In the genomic region with DNA sequence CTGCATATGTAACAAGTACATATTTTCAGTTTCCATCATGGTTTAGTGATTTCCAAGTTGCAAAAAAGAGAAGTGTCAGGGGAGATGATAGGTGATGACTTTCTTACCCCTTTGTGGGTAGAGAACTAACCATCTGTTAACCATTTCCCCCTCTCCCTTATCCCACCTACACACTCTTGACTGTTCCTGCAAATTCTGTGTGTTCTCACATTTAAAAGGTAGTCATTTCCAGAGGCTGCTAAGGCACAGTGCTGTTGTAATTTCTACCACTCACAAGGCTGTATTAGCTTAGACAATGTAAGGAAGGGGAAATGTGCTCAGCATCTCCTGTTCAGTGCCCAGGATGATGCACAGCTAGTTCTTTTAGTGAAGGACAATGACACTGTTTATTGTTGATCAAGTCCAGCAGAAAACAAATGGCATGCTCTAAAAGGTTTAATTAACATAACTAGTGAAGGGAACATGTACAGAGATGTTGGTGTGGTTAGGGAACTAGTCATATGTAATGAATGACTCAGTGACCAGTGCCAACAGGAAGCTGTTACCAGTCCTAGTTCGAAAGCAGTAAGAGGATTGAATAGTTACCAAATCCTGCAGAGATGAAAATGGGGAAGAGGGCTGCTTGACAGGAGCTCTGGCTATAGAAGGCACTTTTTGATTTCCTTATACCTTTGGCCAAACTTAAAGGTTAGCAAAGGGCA, we compare ENCODE assay signal across 12 cellular contexts.
DNase-seq lines count a peak whose midpoint lies in the region; ATAC-seq and TF ChIP-seq lines count a peak whose summit lies in the region.
"Had no signal": no experiment of that assay in that cellular context is flagged by ENCODE, and none has a peak within 500 bp of the region (broad histone marks: within the 10 kb centered on the region; RNA-seq: fewer than 3 reads in every experiment).

No MANE protein-coding gene starts in this region.

- no peaks in the 10 kb centered on the region for H3K27me3 ChIP-seq in SK-N-SH (ENCODE audit: insufficient read depth)
- no peaks in the 10 kb centered on the region for H3K27me3 ChIP-seq in HAP-1 (ENCODE audit: low read depth)

- in situ Hi-C loops in HAP-1 (cut with MboI; ENCODE audit: low sequenced_read_pairs): no loop called here

- no peak overlapping the region for H3K4me2 ChIP-seq in SK-N-SH

- no peak overlapping the region for H3K9ac ChIP-seq in SK-N-SH

- no peaks in the 10 kb centered on the region for H3K9me2 ChIP-seq in SK-N-SH

- no peaks in the 10 kb centered on the region for H4K20me1 ChIP-seq in SK-N-SH (ENCODE audit: insufficient read depth)

- WGBS in SK-N-SH (ENCODE audit: low lambda C conversion rate): 23% methylated on average over 1 of the region's 1 CpG

- no peak for TF ChIP-seq RAD21 in SK-N-SH (IDR thresholded peaks at IDR 0.05; ENCODE audit: low read length)

- H3K4me3 ChIP-seq in SK-N-SH (ENCODE audit: low read depth in 2 of 2, low read length in 1 of 2) (no peak overlapping the region), HAP-1 (no peak overlapping the region)

- H3K27ac ChIP-seq in SK-N-SH (ENCODE audit: low read depth in 2 of 2, low read length in 1 of 2): no peak overlapping the region
- H3K27ac ChIP-seq: epithelial cell of prostate had no signal

- no peaks in the 10 kb centered on the region for H3K36me3 Mint-ChIP-seq in natural killer cell treated with Interleukin-12 subunit alpha and Interleukin-12 subunit beta and Interleukin-15 and Interleukin-18, amount 100 ng/mL, for 72 hours
- no peaks in the 10 kb centered on the region for H3K36me3 Mint-ChIP-seq in effector memory CD8-positive, alpha-beta T cell (ENCODE audit: insufficient read depth)

- H3K27me3 Mint-ChIP-seq in natural killer cell treated with Interleukin-12 subunit alpha and Interleukin-12 subunit beta and Interleukin-15 and Interleukin-18, amount 100 ng/mL, for 72 hours: no peaks in the 10 kb centered on the region
- H3K27me3 Mint-ChIP-seq in effector memory CD8-positive, alpha-beta T cell: no peaks in the 10 kb centered on the region

- H3K4me1 ChIP-seq in SK-N-SH (ENCODE audit: control insufficient read depth in 1 of 2, insufficient read depth in 2 of 2, low read depth in 1 of 2, low read length in 1 of 2) (no peaks in the 10 kb centered on the region), HAP-1 (no peaks in the 10 kb centered on the region)

- H3F3A ChIP-seq in SK-N-SH (replicated peaks; ENCODE audit: insufficient read depth): no peaks in the 10 kb centered on the region

- H3K4me1 Mint-ChIP-seq in natural killer cell treated with Interleukin-12 subunit alpha and Interleukin-12 subunit beta and Interleukin-15 and Interleukin-18, amount 100 ng/mL, for 72 hours (ENCODE audit: low read depth in 2 of 2): peaks cover 10 to 14% of the 10 kb centered on the region in 2 donors
- H3K4me1 Mint-ChIP-seq in effector memory CD8-positive, alpha-beta T cell (ENCODE audit: low read depth in 2 of 2): no peaks in the 10 kb centered on the region

- POLR2A ChIA-PET in SK-N-SH (lab: Yijun Ruan, JAX): no interaction called here

- H3K4me3 Mint-ChIP-seq in natural killer cell treated with Interleukin-12 subunit alpha and Interleukin-12 subunit beta and Interleukin-15 and Interleukin-18, amount 100 ng/mL, for 72 hours: peak overlapping the region; percentile 43
- no peak overlapping the region for H3K4me3 Mint-ChIP-seq in effector memory CD8-positive, alpha-beta T cell

- TF ChIP-seq CTCF in SK-N-SH (IDR thresholded peaks at IDR 0.05): no peak

- H3K36me3 ChIP-seq in SK-N-SH (replicated peaks in 1 of 2; ENCODE audit: control insufficient read depth in 1 of 2, insufficient read depth in 2 of 2, low read length in 1 of 2) (no peaks in the 10 kb centered on the region), HAP-1 (replicated peaks) (no peaks in the 10 kb centered on the region)

- H3K79me2 ChIP-seq in SK-N-SH (ENCODE audit: insufficient read depth): no peaks in the 10 kb centered on the region

- ATAC-seq in GM18868 (IDR thresholded peaks at IDR 0.05; ENCODE audit: unreplicated experiment) (peak; percentile 60), HG02678 (IDR thresholded peaks at IDR 0.05; ENCODE audit: unreplicated experiment) (peak; percentile 59), HG03135 (IDR thresholded peaks at IDR 0.05; ENCODE audit: unreplicated experiment) (no peak)
- peak; percentile 88 to 92 for ATAC-seq in natural killer cell treated with Interleukin-12 subunit alpha and Interleukin-12 subunit beta and Interleukin-15 and Interleukin-18, amount 100 ng/mL, for 72 hours
- no peak for ATAC-seq in effector memory CD8-positive, alpha-beta T cell (replicated peaks)
- ATAC-seq: sciatic nerve had no signal

- no peak for DNase-seq in SK-N-SH
- no peak for DNase-seq in natural killer cell treated with Interleukin-12 subunit alpha and Interleukin-12 subunit beta and Interleukin-15 and Interleukin-18, amount 100 ng/mL, for 72 hours (ENCODE audit: low spot score)
- DNase-seq in NCI-H146 treated with DMSO at 0.1 percent for 48 hours (lab: John Stamatoyannopoulos, UW; ENCODE audit: unreplicated experiment): no peak
- DNase-seq in HAP-1 (ENCODE audit: low spot score in 2 of 2): no peak
- no peak for DNase-seq in effector memory CD8-positive, alpha-beta T cell
- DNase-seq: activated CD4-positive, alpha-beta T cell treated with anti-CD3 and anti-CD28 coated beads, Interleukin-2, amount 50 U/mL, for 48 hours; NCI-H1417 treated with DMSO at 0.1 percent for 48 hours had no signal

- H2AFZ ChIP-seq in SK-N-SH (ENCODE audit: low read depth): peak overlapping the region; percentile 33; the same call in 1 of the 2 replicates

- H3K9me3 ChIP-seq in SK-N-SH: no peaks in the 10 kb centered on the region
- no peaks in the 10 kb centered on the region for H3K9me3 ChIP-seq in HAP-1

- no peak for TF ChIP-seq EP300 in SK-N-SH (IDR thresholded peaks at IDR 0.05; ENCODE audit: borderline replicate concordance in 1 of 2, low read depth in 1 of 2, low read length in 1 of 2)

- CTCF ChIA-PET in SK-N-SH (lab: Yijun Ruan, JAX): interaction anchor here (0.9 kb wide), 1 partner anchor 167 kb away, joined by 3 read pairs; no protein-coding TSS in a partner anchor

- H3K9me3 Mint-ChIP-seq in natural killer cell treated with Interleukin-12 subunit alpha and Interleukin-12 subunit beta and Interleukin-15 and Interleukin-18, amount 100 ng/mL, for 72 hours: no peaks in the 10 kb centered on the region
- H3K9me3 Mint-ChIP-seq in effector memory CD8-positive, alpha-beta T cell: peaks cover 0 to 3% of the 10 kb centered on the region in 2 donors

- H3K27ac Mint-ChIP-seq in natural killer cell treated with Interleukin-12 subunit alpha and Interleukin-12 subunit beta and Interleukin-15 and Interleukin-18, amount 100 ng/mL, for 72 hours: peak overlapping the region in 1 of 2 donors; percentile 1
- H3K27ac Mint-ChIP-seq in effector memory CD8-positive, alpha-beta T cell: no peak overlapping the region

TF ChIP-seq in SK-N-SH, 30 proteins besides CTCF, POLR2A, EP300 and RAD21:
- TF ChIP-seq YY1 (IDR thresholded peaks at IDR 0.05; ENCODE audit: low read depth) (no peak), RFX5 (IDR thresholded peaks at IDR 0.05; ENCODE audit: low read length) (no peak), CHD2 (IDR thresholded peaks at IDR 0.05; ENCODE audit: low read length, partially characterized antibody) (no peak), JUND (IDR thresholded peaks at IDR 0.05) (peak; percentile 36; the same call in 1 of the 2 replicates), RCOR1 (IDR thresholded peaks at IDR 0.05; ENCODE audit: low read length) (no peak), TCF12 (IDR thresholded peaks at IDR 0.05) (peak; percentile 35; the same call in 1 of the 2 replicates), FOSL2 (IDR thresholded peaks at IDR 0.05; ENCODE audit: borderline replicate concordance, low read depth) (peak; percentile 34; the same call in 1 of the 2 replicates), PBX3 (IDR thresholded peaks at IDR 0.05) (peak; percentile 11; the same call in 1 of the 2 replicates)

Comparison
In these comparisons a context has a peak if more than half of its experiments do, and no peak if none do; other contexts are left out.
1. ATAC-seq: peak in GM18868 (single experiment), HG02678 (single experiment) and natural killer cell treated with Interleukin-12 subunit alpha and Interleukin-12 subunit beta and Interleukin-15 and Interleukin-18, amount 100 ng/mL, for 72 hours (2 of 2); none in HG03135 (single experiment) and effector memory CD8-positive, alpha-beta T cell (single experiment).